In genomic region chr18:46916551-46917107, GRCh38 we compare ENCODE assay signal across 8 cellular contexts. TPM values are rescaled to one million over a fixed set of nuclear protein-coding genes. Genes with fewer than 3 reads are reported as not detected.
A peak's percentile ranks its signal among the peaks of the same experiment; 100 is the strongest.
DNase-seq lines count a peak whose midpoint lies in the region; ATAC-seq and TF ChIP-seq lines count a peak whose summit lies in the region.

No MANE protein-coding gene starts in this region.

- ATAC-seq in heart right ventricle: peak in 4 of 8 donors; percentile 1 to 27 (median 5)

- H3K27ac Mint-ChIP-seq in activated naive CD4-positive, alpha-beta T cell treated with anti-CD3 and anti-CD28 coated beads, Interleukin-2, amount 10 ng/mL, durations not matched to agents 7 days and 5 days: peak overlapping the region; percentile 91

- H3K27me3 ChIP-seq in heart right ventricle: no peaks in the 10 kb centered on the region

- no peaks in the 10 kb centered on the region for H3K36me3 ChIP-seq in heart right ventricle

- peaks cover 2 to 50% (median 28%) of the 10 kb centered on the region in 9 donors for H3K4me1 ChIP-seq in heart right ventricle

- peaks cover 54% of the 10 kb centered on the region for H3K4me1 Mint-ChIP-seq in activated naive CD4-positive, alpha-beta T cell treated with anti-CD3 and anti-CD28 coated beads, Interleukin-2, amount 10 ng/mL, durations not matched to agents 7 days and 5 days

- no peaks in the 10 kb centered on the region for H3K27me3 Mint-ChIP-seq in activated naive CD4-positive, alpha-beta T cell treated with anti-CD3 and anti-CD28 coated beads, Interleukin-2, amount 10 ng/mL, durations not matched to agents 7 days and 5 days

- H3K36me3 Mint-ChIP-seq in activated naive CD4-positive, alpha-beta T cell treated with anti-CD3 and anti-CD28 coated beads, Interleukin-2, amount 10 ng/mL, durations not matched to agents 7 days and 5 days: peaks cover 13% of the 10 kb centered on the region

- no peaks in the 10 kb centered on the region for H3K9me3 Mint-ChIP-seq in activated naive CD4-positive, alpha-beta T cell treated with anti-CD3 and anti-CD28 coated beads, Interleukin-2, amount 10 ng/mL, durations not matched to agents 7 days and 5 days

- no peaks in the 10 kb centered on the region for H3K9me3 ChIP-seq in heart right ventricle

- WGBS in heart right ventricle, 2 donors: 0 to 1% methylated on average over 21 of the region's 21 CpGs

- TF ChIP-seq CTCF in heart right ventricle (IDR thresholded peaks at IDR 0.05): no peak

- DNase-seq in NCI-H2227 treated with DMSO at 0.1 percent for 48 hours (lab: John Stamatoyannopoulos, UW) (peak; percentile 29), NCI-H2227 (lab: John Stamatoyannopoulos, UW; ENCODE audit: unreplicated experiment) (no peak), HCEC 1CT (peak; percentile 34), NCI-H345 (lab: John Stamatoyannopoulos, UW) (peak; percentile 36), heart right ventricle (peak in 1 of 2 donors; percentile 19), pons (ENCODE audit: low spot score) (peak; percentile 57), NCI-H226 (no peak)
- DNase-seq in activated naive CD4-positive, alpha-beta T cell treated with anti-CD3 and anti-CD28 coated beads, Interleukin-2, amount 10 ng/mL, durations not matched to agents 7 days and 5 days: peak; percentile 56

- H3K27ac ChIP-seq in heart right ventricle: peak overlapping the region; percentile 54 to 94 (median 90)

- peak overlapping the region; percentile 88 for H3K4me3 Mint-ChIP-seq in activated naive CD4-positive, alpha-beta T cell treated with anti-CD3 and anti-CD28 coated beads, Interleukin-2, amount 10 ng/mL, durations not matched to agents 7 days and 5 days

- peak overlapping the region; percentile 64 to 94 (median 78) for H3K4me3 ChIP-seq in heart right ventricle

- CTCF ChIA-PET in activated naive CD4-positive, alpha-beta T cell treated with anti-CD3 and anti-CD28 coated beads, Interleukin-2, amount 10 ng/mL, durations not matched to agents 7 days and 5 days (lab: Charles Lee): interaction anchor here (1.7 kb wide), 1 partner anchor 258 kb away, joined by 4 read pairs; no protein-coding TSS in a partner anchor

- intact Hi-C loops in heart right ventricle (cut with DNase I): loop anchor here in 2 of 10 donors (10.0 kb wide), 2 partner anchors 232 to 742 kb away; a partner anchor contains a TSS

RNA-seq across cellular contexts. Expression of gene PIAS2, which starts 0.7 kb away (rescaled TPM):
- total RNA-seq in heart right ventricle: 10 to 100 TPM; 25.5 to 39.2 (median 34.9) TPM
- polyA plus RNA-seq in heart right ventricle: 1 to 10 TPM; 3.4 to 6.1 TPM

RNA-seq across cellular contexts. Expression of gene KATNAL2, which starts 0.8 kb away (rescaled TPM):
- total RNA-seq in heart right ventricle: 1 to 10 TPM in 9 of 10 donors, under 1 TPM in 1; 0.93 to 3.9 (median 2.2) TPM
- 1 to 10 TPM in 1 of 2 donors, under 1 TPM in 1; 0.74 to 6.1 TPM for polyA plus RNA-seq in heart right ventricle

Comparison
In these comparisons a context has a peak if more than half of its experiments do, and no peak if none do; other contexts are left out.
1. DNase-seq: peak in NCI-H2227 treated with DMSO at 0.1 percent for 48 hours (single experiment), HCEC 1CT (single experiment), NCI-H345 (single experiment), activated naive CD4-positive, alpha-beta T cell treated with anti-CD3 and anti-CD28 coated beads, Interleukin-2, amount 10 ng/mL, durations not matched to agents 7 days and 5 days (single experiment) and pons (single experiment); none in NCI-H2227 (single experiment) and NCI-H226 (single experiment).